Comparison of ENCODE assay signal across 16 cellular contexts in genomic region chr3:37141676-37142075, GRCh38. TPM values are rescaled to one million over a fixed set of nuclear protein-coding genes. Genes with fewer than 3 reads are reported as not detected.
A peak's percentile ranks its signal among the peaks of the same experiment; 100 is the strongest.
DNase-seq lines count a peak whose midpoint lies in the region; ATAC-seq and TF ChIP-seq lines count a peak whose summit lies in the region.
"Had no signal": no experiment of that assay in that cellular context is flagged by ENCODE, and none has a peak within 500 bp of the region (broad histone marks: within the 10 kb centered on the region; RNA-seq: fewer than 3 reads in every experiment).

No MANE protein-coding gene starts in this region.

- H3K27me3 ChIP-seq in right lobe of liver: no peaks in the 10 kb centered on the region
- H3K27me3 ChIP-seq: BE2C had no signal

- H3K27me3 Mint-ChIP-seq in glutamatergic neuron (ENCODE audit: unreplicated experiment): peaks cover 1% of the 10 kb centered on the region

- 72% methylated on average over 3 of the region's 3 CpGs for WGBS in right lobe of liver (ENCODE audit: insufficient coverage, low coverage, low lambda C conversion rate, missing lambda C conversion rate)

- H3K4me3 ChIP-seq in LNCaP clone FGC (ENCODE audit: low read depth, low read length): no peak overlapping the region
- H3K4me3 ChIP-seq in right lobe of liver: no peak overlapping the region
- H3K4me3 ChIP-seq: HAP-1, K562 had no signal

- no peaks in the 10 kb centered on the region for H3K4me1 Mint-ChIP-seq in glutamatergic neuron (ENCODE audit: low read depth, unreplicated experiment)

- intact Hi-C loops in left ventricle myocardium superior (cut with micrococcal nuclease): no loop called here
- intact Hi-C loops in cardiac septum (cut with DNase I): no loop called here
- intact Hi-C loops in right lobe of liver (cut with DNase I): no loop called here

- no peak overlapping the region for H3K4me3 Mint-ChIP-seq in glutamatergic neuron (ENCODE audit: unreplicated experiment)
- H3K4me3 Mint-ChIP-seq: CD14-positive monocyte; CD8-positive, alpha-beta T cell had no signal

- H3K9me3 Mint-ChIP-seq in glutamatergic neuron (ENCODE audit: unreplicated experiment): peaks cover 2% of the 10 kb centered on the region
- H3K9me3 Mint-ChIP-seq: CD8-positive, alpha-beta T cell had no signal

- H3K27ac ChIP-seq in right lobe of liver: peak overlapping the region in 2 of 3 donors; percentile 79 to 87

- peaks cover 0 to 67% (median 24%) of the 10 kb centered on the region in 4 donors for H3K4me1 ChIP-seq in right lobe of liver
- H3K4me1 ChIP-seq: BE2C, HAP-1 had no signal

- DNase-seq in left ventricle myocardium superior: no peak
- no peak for DNase-seq in cardiac septum (ENCODE audit: low spot score)
- peak; percentile 87 for DNase-seq in LNCaP clone FGC (ENCODE audit: low read depth)
- DNase-seq in right lobe of liver: peak in 2 of 3 donors; percentile 56 to 62
- DNase-seq in glutamatergic neuron: no peak
- no peak for DNase-seq in GM03348 (ENCODE audit: low spot score)
- DNase-seq: BE2C; CD8-positive, alpha-beta T cell; COR-L47; DMS153; DMS79 treated with DMSO at 0.1 percent for 48 hours; EL had no signal

- no peaks in the 10 kb centered on the region for H3K36me3 ChIP-seq in right lobe of liver
- H3K36me3 ChIP-seq: BE2C had no signal

- peaks cover 4% of the 10 kb centered on the region for H3K36me3 Mint-ChIP-seq in glutamatergic neuron (ENCODE audit: unreplicated experiment)

- H3K9me3 ChIP-seq in right lobe of liver: no peaks in the 10 kb centered on the region
- H3K9me3 ChIP-seq: BE2C, HAP-1 had no signal

- TF ChIP-seq CTCF in LNCaP clone FGC (IDR thresholded peaks at IDR 0.05; ENCODE audit: control insufficient read depth, extremely low read depth, insufficient read depth): no peak
- no peak for TF ChIP-seq CTCF in right lobe of liver (IDR thresholded peaks at IDR 0.05)
- no peak for TF ChIP-seq CTCF in glutamatergic neuron (IDR thresholded peaks at IDR 0.05; ENCODE audit: partially characterized antibody, unreplicated experiment)

- no peak overlapping the region for H3K27ac Mint-ChIP-seq in glutamatergic neuron (ENCODE audit: unreplicated experiment)
- H3K27ac Mint-ChIP-seq: CD8-positive, alpha-beta T cell had no signal

- peak; percentile 15 for ATAC-seq in left ventricle myocardium superior
- ATAC-seq in right lobe of liver: peak; percentile 4 to 55 (median 50)
- no peak for ATAC-seq in GM19452 (IDR thresholded peaks at IDR 0.05; ENCODE audit: unreplicated experiment)
- ATAC-seq: CD8-positive, alpha-beta T cell; K562 had no signal

- TF ChIP-seq POLR2A in right lobe of liver (IDR thresholded peaks at IDR 0.05): no peak

RNA-seq across cellular contexts. Expression of gene LRRFIP2, which starts 32.7 kb away (rescaled TPM):
- 137 TPM for total RNA-seq in left ventricle myocardium superior
- total RNA-seq in cardiac septum: 135 TPM
- total RNA-seq in right lobe of liver: 10 to 100 TPM; 32.8 to 46.1 (median 39.6) TPM
- 45.3 TPM for total RNA-seq in glutamatergic neuron (ENCODE audit: unreplicated experiment)

Comparison
In these comparisons a context has a peak if more than half of its experiments do, and no peak if none do; other contexts are left out.
1. DNase-seq: peak in LNCaP clone FGC (single experiment) and right lobe of liver (2 of 3); none in left ventricle myocardium superior (single experiment), cardiac septum (single experiment), glutamatergic neuron (single experiment) and GM03348 (single experiment).